In genomic region chr16:67857547-67858233, GRCh38 we compare ENCODE assay signal across 1 cellular context.
A peak's percentile ranks its signal among the peaks of the same experiment; 100 is the strongest.
TF ChIP-seq lines count a peak whose summit lies in the region.

No MANE protein-coding gene starts in this region.

TF ChIP-seq in HepG2, 621 proteins besides CTCF, POLR2A, EP300 and RAD21 (continued from another document and continues in another):
- TF ChIP-seq HMGXB4 (CRISPR knock-in tag; IDR thresholded peaks at IDR 0.05; ENCODE audit: borderline replicate concordance in 1 of 2, low read depth in 1 of 2) (0 out of 4 replicates have a peak, but pooled peaks of 1 of the 2 experiments have one; percentile 21), NFRKB (IDR thresholded peaks at IDR 0.05) (no peak), ZNF280B (CRISPR knock-in tag; IDR thresholded peaks at IDR 0.05; ENCODE audit: borderline replicate concordance) (no peak), NONO (IDR thresholded peaks at IDR 0.05) (no peak), NONO (CRISPR knock-in tag; conservative IDR thresholded peaks at IDR 0.05) (no peak), PPARG (CRISPR knock-in tag; conservative IDR thresholded peaks at IDR 0.05) (peak; percentile 71; the same call in 1 of the 2 replicates), ZNF18 (CRISPR knock-in tag; IDR thresholded peaks at IDR 0.05; ENCODE audit: insufficient replicate concordance) (no peak), EHMT2 (IDR thresholded peaks at IDR 0.05; ENCODE audit: borderline replicate concordance, low read depth, low read length) (peak; percentile 26; the same call in 1 of the 2 replicates), ZNF629 (CRISPR knock-in tag; conservative IDR thresholded peaks at IDR 0.05) (no peak), SMAD9 (CRISPR knock-in tag; IDR thresholded peaks at IDR 0.05) (no peak), ZBTB20 (CRISPR knock-in tag; IDR thresholded peaks at IDR 0.05; ENCODE audit: borderline replicate concordance, low read depth) (no peak), CEBPG (CRISPR knock-in tag; IDR thresholded peaks at IDR 0.05) (peak; percentile 56), POGK (CRISPR knock-in tag; conservative IDR thresholded peaks at IDR 0.05) (0 out of 2 replicates have a peak, but pooled peaks have one; percentile 36), ZNF281 (CRISPR knock-in tag; IDR thresholded peaks at IDR 0.05; ENCODE audit: borderline replicate concordance) (0 out of 2 replicates have a peak, but pooled peaks have one; percentile 57), NFYC (CRISPR knock-in tag; IDR thresholded peaks at IDR 0.05) (no peak), IKZF5 (CRISPR knock-in tag; IDR thresholded peaks at IDR 0.05) (no peak), ZFP36L1 (CRISPR knock-in tag; IDR thresholded peaks at IDR 0.05) (no peak), ZBTB14 (CRISPR knock-in tag; IDR thresholded peaks at IDR 0.05) (no peak), ZNF652 (CRISPR knock-in tag; IDR thresholded peaks at IDR 0.05; ENCODE audit: borderline replicate concordance, low read depth) (no peak), NR2F1 (CRISPR knock-in tag; IDR thresholded peaks at IDR 0.05) (peak; percentile 22 to 73; a peak in 2 of 4 replicates), ZBTB7B (CRISPR knock-in tag; IDR thresholded peaks at IDR 0.05) (0 out of 2 replicates have a peak, but pooled peaks have one; percentile 21), KDM2A (CRISPR knock-in tag; IDR thresholded peaks at IDR 0.05; ENCODE audit: borderline replicate concordance, low read depth) (peak; percentile 52), ZSCAN30 (CRISPR knock-in tag; IDR thresholded peaks at IDR 0.05) (no peak), ZC3H4 (CRISPR knock-in tag; IDR thresholded peaks at IDR 0.05; ENCODE audit: borderline replicate concordance) (no peak), ZNF253 (CRISPR knock-in tag; IDR thresholded peaks at IDR 0.05; ENCODE audit: borderline replicate concordance) (no peak), KLF12 (CRISPR knock-in tag; IDR thresholded peaks at IDR 0.05; ENCODE audit: borderline replicate concordance) (no peak), RARG (CRISPR knock-in tag; IDR thresholded peaks at IDR 0.05; ENCODE audit: low read depth) (no peak), ZFP37 (CRISPR knock-in tag; IDR thresholded peaks at IDR 0.05; ENCODE audit: borderline replicate concordance) (no peak), ZNF234 (CRISPR knock-in tag; conservative IDR thresholded peaks at IDR 0.05) (no peak), ZNF691 (CRISPR knock-in tag; IDR thresholded peaks at IDR 0.05; ENCODE audit: borderline replicate concordance, low read depth) (no peak), EED (CRISPR knock-in tag; IDR thresholded peaks at IDR 0.05) (no peak), ZC3H13 (CRISPR knock-in tag; IDR thresholded peaks at IDR 0.05) (no peak), HNRNPK (IDR thresholded peaks at IDR 0.05; ENCODE audit: low read depth, low read length, poor library complexity, severe bottlenecking) (no peak), GFI1 (CRISPR knock-in tag; IDR thresholded peaks at IDR 0.05; ENCODE audit: borderline replicate concordance) (no peak), THAP8 (CRISPR knock-in tag; IDR thresholded peaks at IDR 0.05; ENCODE audit: borderline replicate concordance) (no peak), HNRNPL (IDR thresholded peaks at IDR 0.05; ENCODE audit: low read depth, low read length) (no peak), KAT8 (CRISPR knock-in tag; IDR thresholded peaks at IDR 0.05) (0 out of 2 replicates have a peak, but pooled peaks have one; percentile 26), THYN1 (CRISPR knock-in tag; IDR thresholded peaks at IDR 0.05; ENCODE audit: borderline replicate concordance, low read depth) (no peak), CSRNP1 (CRISPR knock-in tag; IDR thresholded peaks at IDR 0.05) (no peak), PHF20 (CRISPR knock-in tag; IDR thresholded peaks at IDR 0.05) (no peak), ZXDC (CRISPR knock-in tag; IDR thresholded peaks at IDR 0.05) (no peak), GTF2F1 (IDR thresholded peaks at IDR 0.05; ENCODE audit: low read length) (no peak), DDIT3 (CRISPR knock-in tag; IDR thresholded peaks at IDR 0.05) (no peak), SIX1 (CRISPR knock-in tag; IDR thresholded peaks at IDR 0.05; ENCODE audit: borderline replicate concordance) (no peak), ZNF747 (CRISPR knock-in tag; IDR thresholded peaks at IDR 0.05; ENCODE audit: borderline replicate concordance) (no peak), MXD4 (CRISPR knock-in tag; IDR thresholded peaks at IDR 0.05) (peak; percentile 87; the same call in 1 of the 2 replicates)
